Comparison of ENCODE assay signal across 9 cellular contexts in the genomic region with DNA sequence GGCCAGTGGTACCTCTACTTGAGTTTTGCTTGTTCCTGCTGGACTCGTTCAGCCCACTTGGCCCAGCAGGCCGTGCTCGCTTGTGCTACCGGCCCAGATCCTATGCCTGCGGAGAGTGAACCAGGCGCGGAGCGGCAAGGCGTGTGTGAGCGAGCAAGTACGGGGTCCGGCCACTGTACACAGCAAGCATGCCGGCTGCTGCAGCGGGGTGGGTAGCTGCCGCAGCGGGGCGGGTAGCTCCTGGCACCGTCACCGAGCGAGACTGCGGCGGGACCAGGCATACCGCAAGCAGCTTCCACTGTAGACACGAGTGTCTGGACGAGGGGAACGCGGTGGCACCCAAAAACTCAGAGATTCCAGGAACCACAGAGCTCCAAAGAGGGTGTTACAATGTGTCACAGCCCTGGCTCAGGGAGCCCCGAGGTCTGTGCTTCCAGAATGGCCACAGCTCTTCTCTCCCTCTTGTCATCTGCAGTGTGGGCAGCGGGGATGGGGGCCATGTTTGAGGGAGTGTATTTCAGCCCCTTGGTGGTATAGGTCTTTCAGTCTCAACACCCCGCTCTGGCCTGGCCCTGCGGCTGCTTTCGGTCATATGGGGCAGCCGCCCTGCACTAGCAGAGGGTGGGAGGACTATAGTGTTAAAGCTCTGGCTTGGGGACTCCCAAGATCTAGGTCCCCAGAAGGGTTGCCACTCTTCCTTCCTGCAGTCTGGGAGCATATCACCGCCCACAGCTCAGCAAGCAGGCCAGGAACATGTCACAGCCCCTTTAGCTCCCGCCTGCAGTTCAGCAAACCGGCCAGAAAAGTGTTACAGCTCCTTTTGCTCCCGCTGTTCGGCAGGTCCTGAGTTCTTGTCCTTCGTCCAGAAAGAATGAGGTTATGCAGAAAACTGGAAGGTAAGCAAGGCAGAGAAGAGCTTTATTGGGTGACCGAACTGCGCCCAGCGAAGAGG. TPM values are rescaled to one million over a fixed set of nuclear protein-coding genes. Genes with fewer than 3 reads are reported as not detected.
A peak's percentile ranks its signal among the peaks of the same experiment; 100 is the strongest.
DNase-seq lines count a peak whose midpoint lies in the region; ATAC-seq and TF ChIP-seq lines count a peak whose summit lies in the region.
"Had no signal": no experiment of that assay in that cellular context is flagged by ENCODE, and none has a peak within 500 bp of the region (broad histone marks: within the 10 kb centered on the region; RNA-seq: fewer than 3 reads in every experiment).

No MANE protein-coding gene starts in this region.

- peak overlapping the region; percentile 34 for H3K4me3 Mint-ChIP-seq in central memory CD8-positive, alpha-beta T cell
- no peak overlapping the region for H3K4me3 Mint-ChIP-seq in type B pancreatic cell

- TF ChIP-seq CTCF in type B pancreatic cell (conservative IDR thresholded peaks at IDR 0.05): no peak

- H3K4me1 Mint-ChIP-seq in central memory CD8-positive, alpha-beta T cell: peaks cover 6% of the 10 kb centered on the region
- peaks cover 10% of the 10 kb centered on the region for H3K4me1 Mint-ChIP-seq in type B pancreatic cell (ENCODE audit: unreplicated experiment)

- no peaks in the 10 kb centered on the region for H3K9me3 Mint-ChIP-seq in central memory CD8-positive, alpha-beta T cell
- no peaks in the 10 kb centered on the region for H3K9me3 Mint-ChIP-seq in type B pancreatic cell

- ATAC-seq in central memory CD8-positive, alpha-beta T cell (replicated peaks; ENCODE audit: extremely low read depth, poor library complexity, severe bottlenecking): peak; percentile 30

- no peak overlapping the region for H3K27ac Mint-ChIP-seq in central memory CD8-positive, alpha-beta T cell (ENCODE audit: low read depth)
- no peak overlapping the region for H3K27ac Mint-ChIP-seq in type B pancreatic cell

- H3K36me3 Mint-ChIP-seq in central memory CD8-positive, alpha-beta T cell (ENCODE audit: insufficient read depth): no peaks in the 10 kb centered on the region
- H3K36me3 Mint-ChIP-seq in type B pancreatic cell: no peaks in the 10 kb centered on the region

- peak; percentile 13 for DNase-seq in activated CD4-positive, alpha-beta T cell treated with anti-CD3 and anti-CD28 coated beads, Interleukin-2, amount 50 U/mL, for 1 hour
- DNase-seq in activated CD4-positive, alpha-beta T cell treated with anti-CD3 and anti-CD28 coated beads for 4 hours: no peak
- no peak for DNase-seq in central memory CD8-positive, alpha-beta T cell (ENCODE audit: low spot score in 2 of 2)
- DNase-seq in midbrain (lab: John Stamatoyannopoulos, UW) (peak; percentile 13), type B pancreatic cell (ENCODE audit: extremely low spot score, unreplicated experiment) (peak; percentile 65), globus pallidus (ENCODE audit: low spot score) (no peak), HuH-7 (ENCODE audit: low spot score) (no peak)
- DNase-seq in stimulated activated naive CD4-positive, alpha-beta T cell treated with Interleukin-2 at 50 U/mL for 16 hours (lab: John Stamatoyannopoulos, UW): no peak

- H3K27me3 Mint-ChIP-seq in central memory CD8-positive, alpha-beta T cell: peaks cover 27% of the 10 kb centered on the region
- peaks cover 18% of the 10 kb centered on the region for H3K27me3 Mint-ChIP-seq in type B pancreatic cell

RNA-seq across cellular contexts. Expression of gene RWDD1, which starts 6.1 kb away (rescaled TPM):
- 37.2 and 40.0 TPM in 2 replicates for total RNA-seq in type B pancreatic cell (ENCODE audit: low replicate concordance)

RNA-seq across cellular contexts. Expression of gene CALHM4, which starts 11.6 kb away (rescaled TPM):
- total RNA-seq in type B pancreatic cell (ENCODE audit: low replicate concordance): not detected in 2 replicates
- total RNA-seq: renal cortical epithelial cell had no signal

RNA-seq across cellular contexts. Expression of gene TRAPPC3L, which starts 19.7 kb away (rescaled TPM):
- total RNA-seq in type B pancreatic cell (ENCODE audit: low replicate concordance): 0.27 and 0.31 TPM in 2 replicates
- total RNA-seq: renal cortical epithelial cell had no signal

RNA-seq across cellular contexts. Expression of gene RSPH4A, which starts 51.1 kb away (rescaled TPM):
- total RNA-seq in type B pancreatic cell (ENCODE audit: low replicate concordance): 0.95 and 4.4 TPM in 2 replicates

RNA-seq across cellular contexts. Expression of gene CALHM5, which starts 53.8 kb away (rescaled TPM):
- total RNA-seq in type B pancreatic cell (ENCODE audit: low replicate concordance): 0.10 and 0.46 TPM in 2 replicates

Comparison
In these comparisons a context has a peak if more than half of its experiments do, and no peak if none do; other contexts are left out.
1. DNase-seq: peak in activated CD4-positive, alpha-beta T cell treated with anti-CD3 and anti-CD28 coated beads, Interleukin-2, amount 50 U/mL, for 1 hour (single experiment), midbrain (single experiment) and type B pancreatic cell (single experiment); none in activated CD4-positive, alpha-beta T cell treated with anti-CD3 and anti-CD28 coated beads for 4 hours (0 of 2), central memory CD8-positive, alpha-beta T cell (0 of 2), globus pallidus (single experiment), HuH-7 (single experiment) and stimulated activated naive CD4-positive, alpha-beta T cell treated with Interleukin-2 at 50 U/mL for 16 hours (single experiment).